Comparison of ENCODE assay signal across 10 cellular contexts in genomic region chr9:114238919-114239879, GRCh38.
DNase-seq lines count a peak whose midpoint lies in the region; ATAC-seq, FAIRE-seq and TF ChIP-seq lines count a peak whose summit lies in the region.
"Had no signal": no experiment of that assay in that cellular context is flagged by ENCODE, and none has a peak within 500 bp of the region (broad histone marks: within the 10 kb centered on the region; RNA-seq: fewer than 3 reads in every experiment).

No MANE protein-coding gene starts in this region.

- no peak for FAIRE-seq in H54 (lab: Jason Lieb, UNC)

- H3K27me3 ChIP-seq in neural progenitor cell: no peaks in the 10 kb centered on the region
- H3K27me3 ChIP-seq in gastrocnemius medialis: no peaks in the 10 kb centered on the region
- H3K27me3 ChIP-seq in esophagus muscularis mucosa: no peaks in the 10 kb centered on the region
- H3K27me3 ChIP-seq: esophagus squamous epithelium had no signal

- no peaks in the 10 kb centered on the region for H3K9me3 ChIP-seq in neural progenitor cell (ENCODE audit: low read depth)
- no peaks in the 10 kb centered on the region for H3K9me3 ChIP-seq in gastrocnemius medialis
- no peaks in the 10 kb centered on the region for H3K9me3 ChIP-seq in esophagus muscularis mucosa
- H3K9me3 ChIP-seq: esophagus squamous epithelium had no signal

- H3K4me3 Mint-ChIP-seq in neural progenitor cell: no peak overlapping the region
- H3K4me3 Mint-ChIP-seq: activated B cell treated with CpG ODN at 0.5 μM for 24 hours had no signal

- no peak for TF ChIP-seq POLR2A in gastrocnemius medialis (IDR thresholded peaks at IDR 0.05)
- TF ChIP-seq POLR2A in esophagus muscularis mucosa (IDR thresholded peaks at IDR 0.05; ENCODE audit: low read depth): no peak
- TF ChIP-seq POLR2A in H54 (IDR thresholded peaks at IDR 0.05; ENCODE audit: low read depth, low read length): no peak

- H3K36me3 Mint-ChIP-seq in neural progenitor cell: no peaks in the 10 kb centered on the region

- in situ Hi-C loops in gastrocnemius medialis (cut with MboI; ENCODE audit: low sequenced_read_pairs in 4 of 4): no loop called here

- intact Hi-C loops in gastrocnemius medialis (cut with DNase I; ENCODE audit: low total_unique reads): no loop called here
- intact Hi-C loops in esophagus muscularis mucosa (cut with DNase I): no loop called here

- H3K4me1 Mint-ChIP-seq in neural progenitor cell: peaks cover 54% of the 10 kb centered on the region
- H3K4me1 Mint-ChIP-seq: activated B cell treated with CpG ODN at 0.5 μM for 24 hours had no signal

- H2AFZ ChIP-seq in neural progenitor cell (replicated peaks): no peak overlapping the region

- H3K4me3 ChIP-seq in epithelial cell of esophagus (ENCODE audit: low read length): no peak overlapping the region
- no peak overlapping the region for H3K4me3 ChIP-seq in neural progenitor cell
- no peak overlapping the region for H3K4me3 ChIP-seq in gastrocnemius medialis
- H3K4me3 ChIP-seq in esophagus muscularis mucosa: no peak overlapping the region
- H3K4me3 ChIP-seq: esophagus squamous epithelium had no signal

- no peak overlapping the region for H3K27ac ChIP-seq in neural progenitor cell
- H3K27ac ChIP-seq in gastrocnemius medialis: peak overlapping the region in 2 of 4 donors; percentile 5 to 23
- no peak overlapping the region for H3K27ac ChIP-seq in esophagus muscularis mucosa (replicated peaks in 1 of 4)

- 73% methylated on average over 10 of the region's 14 CpGs for WGBS in esophagus muscularis mucosa

- TF ChIP-seq CTCF in epithelial cell of esophagus (IDR thresholded peaks at IDR 0.05; ENCODE audit: insufficient read depth, low read depth, low read length, missing control alignments): peak; percentile 15
- peak; percentile 43 for TF ChIP-seq CTCF in neural progenitor cell (IDR thresholded peaks at IDR 0.05)
- TF ChIP-seq CTCF in gastrocnemius medialis (IDR thresholded peaks at IDR 0.05 in 4 of 5, conservative IDR thresholded peaks at IDR 0.05 in 1 of 5): no peak
- peak in 1 of 3 experiments; percentile 7 for TF ChIP-seq CTCF in esophagus muscularis mucosa (IDR thresholded peaks at IDR 0.05)

- no peaks in the 10 kb centered on the region for H3F3A ChIP-seq in neural progenitor cell (ENCODE audit: low read depth)

- no peak overlapping the region for H3K9ac ChIP-seq in neural progenitor cell

- H3K79me2 ChIP-seq in neural progenitor cell (ENCODE audit: low read depth): no peaks in the 10 kb centered on the region

- H3K4me1 ChIP-seq in neural progenitor cell: peaks cover 7% of the 10 kb centered on the region
- H3K4me1 ChIP-seq in gastrocnemius medialis: peaks cover 7 to 16% of the 10 kb centered on the region in 2 donors
- peaks cover 9 to 17% (median 12%) of the 10 kb centered on the region in 4 donors for H3K4me1 ChIP-seq in esophagus muscularis mucosa

- H3K9me3 Mint-ChIP-seq in neural progenitor cell: no peaks in the 10 kb centered on the region
- H3K9me3 Mint-ChIP-seq: activated B cell treated with CpG ODN at 0.5 μM for 24 hours had no signal

- H4K20me1 ChIP-seq in neural progenitor cell (ENCODE audit: low read depth): no peaks in the 10 kb centered on the region

- no peak overlapping the region for H3K4me2 ChIP-seq in neural progenitor cell

- H3K36me3 ChIP-seq in neural progenitor cell (no peaks in the 10 kb centered on the region), gastrocnemius medialis (no peaks in the 10 kb centered on the region), esophagus muscularis mucosa (peaks cover 0 to 7% (median 0%) of the 10 kb centered on the region in 4 donors)

- no peak for TF ChIP-seq EP300 in esophagus muscularis mucosa (IDR thresholded peaks at IDR 0.05)

- ATAC-seq in gastrocnemius medialis: no peak

- H3K27me3 Mint-ChIP-seq in neural progenitor cell (ENCODE audit: insufficient read depth, low read depth): peaks cover 10% of the 10 kb centered on the region

- DNase-seq in GM04504 (ENCODE audit: low read depth) (peak; percentile 78), NCI-H82 treated with DMSO at 0.1 percent for 48 hours (lab: John Stamatoyannopoulos, UW; ENCODE audit: unreplicated experiment) (peak; percentile 13), epithelial cell of esophagus (ENCODE audit: low read depth) (no peak), neural progenitor cell (ENCODE audit: low spot score) (peak; percentile 72), gastrocnemius medialis (no peak), esophagus muscularis mucosa (ENCODE audit: extremely low spot score) (no peak), NCI-H1048 (lab: John Stamatoyannopoulos, UW) (no peak), H54 (ENCODE audit: insufficient read length, low spot score) (no peak)
- DNase-seq: activated B cell treated with CpG ODN at 0.5 μM for 24 hours, esophagus squamous epithelium had no signal

- H3K27ac Mint-ChIP-seq in neural progenitor cell: no peak overlapping the region
- H3K27ac Mint-ChIP-seq: activated B cell treated with CpG ODN at 0.5 μM for 24 hours had no signal

Comparison
In these comparisons a context has a peak if more than half of its experiments do, and no peak if none do; other contexts are left out.
1. DNase-seq: peak in GM04504 (single experiment), NCI-H82 treated with DMSO at 0.1 percent for 48 hours (single experiment) and neural progenitor cell (single experiment); none in epithelial cell of esophagus (single experiment), gastrocnemius medialis (0 of 2), esophagus muscularis mucosa (single experiment), NCI-H1048 (single experiment) and H54 (single experiment).
2. CTCF ChIP-seq: peak in epithelial cell of esophagus (single experiment) and neural progenitor cell (single experiment); none in gastrocnemius medialis (0 of 5).